In genomic region chr14:103721334-103722120, GRCh38 we compare ENCODE assay signal across 12 cellular contexts. TPM values are rescaled to one million over a fixed set of nuclear protein-coding genes. Genes with fewer than 3 reads are reported as not detected.
DNase-seq lines count a peak whose midpoint lies in the region; TF ChIP-seq lines count a peak whose summit lies in the region.
"Had no signal": no experiment of that assay in that cellular context is flagged by ENCODE, and none has a peak within 500 bp of the region (broad histone marks: within the 10 kb centered on the region; RNA-seq: fewer than 3 reads in every experiment).

No MANE protein-coding gene starts in this region.

- no peaks in the 10 kb centered on the region for H3K9me3 ChIP-seq in ascending aorta
- no peaks in the 10 kb centered on the region for H3K9me3 ChIP-seq in stomach smooth muscle (ENCODE audit: control insufficient read depth in 2 of 2, low read length in 2 of 2)
- H3K9me3 ChIP-seq: heart right ventricle had no signal

- H3K27ac ChIP-seq in ascending aorta (peak overlapping the region; percentile 73 to 86), layer of hippocampus (ENCODE audit: low read depth, low read length) (peak overlapping the region; percentile 32), stomach smooth muscle (ENCODE audit: low read length) (peak overlapping the region; percentile 18)

- TF ChIP-seq CTCF in ascending aorta (IDR thresholded peaks at IDR 0.05): no peak

- intact Hi-C loops in activated naive CD4-positive, alpha-beta T cell treated with anti-CD3 and anti-CD28 coated beads for 36 hours (cut with micrococcal nuclease): no loop called here
- intact Hi-C loops in ascending aorta (cut with DNase I): loop anchor here (5.0 kb wide), 1 partner anchor 126 kb away; the partner anchor contains the start of gene PPP1R13B

- H3K4me3 Mint-ChIP-seq in activated naive CD4-positive, alpha-beta T cell treated with anti-CD3 and anti-CD28 coated beads for 36 hours: no peak overlapping the region

- CTCF ChIA-PET in activated naive CD4-positive, alpha-beta T cell treated with anti-CD3 and anti-CD28 coated beads for 36 hours (lab: Charles Lee): no interaction called here

- no peaks in the 10 kb centered on the region for H3K36me3 Mint-ChIP-seq in activated naive CD4-positive, alpha-beta T cell treated with anti-CD3 and anti-CD28 coated beads for 36 hours (ENCODE audit: low read depth)

- H3K36me3 ChIP-seq in ascending aorta: peaks cover 6 to 8% of the 10 kb centered on the region in 2 donors
- peaks cover 0 to 4% of the 10 kb centered on the region in 2 donors for H3K36me3 ChIP-seq in stomach smooth muscle (ENCODE audit: control insufficient read depth in 2 of 2, insufficient read depth in 2 of 2, low read length in 2 of 2)

- H3K4me1 ChIP-seq in ascending aorta (peaks cover 39 to 56% of the 10 kb centered on the region in 2 donors), stomach smooth muscle (ENCODE audit: control insufficient read depth, insufficient read depth, low read length) (peaks cover 76% of the 10 kb centered on the region)

- no peaks in the 10 kb centered on the region for H3K27me3 ChIP-seq in ascending aorta
- no peaks in the 10 kb centered on the region for H3K27me3 ChIP-seq in layer of hippocampus (ENCODE audit: control insufficient read depth, insufficient read depth, low read length)
- no peaks in the 10 kb centered on the region for H3K27me3 ChIP-seq in stomach smooth muscle (ENCODE audit: control insufficient read depth in 1 of 2, insufficient read depth in 2 of 2, low read length in 2 of 2)
- H3K27me3 ChIP-seq: heart right ventricle had no signal

- peak; percentile 69 for DNase-seq in activated naive CD4-positive, alpha-beta T cell treated with Interleukin-2 at 50 U/mL for 16 hours
- no peak for DNase-seq in activated naive CD4-positive, alpha-beta T cell treated with anti-CD3 and anti-CD28 coated beads for 36 hours
- DNase-seq in ascending aorta (ENCODE audit: low spot score in 2 of 2) (peak in 1 of 2 donors; percentile 84), C1 segment of cervical spinal cord (lab: John Stamatoyannopoulos, UW) (no peak), NCI-H1105 (lab: John Stamatoyannopoulos, UW) (no peak), NCI-H526 treated with DMSO at 0.1 percent for 48 hours (lab: John Stamatoyannopoulos, UW) (no peak)
- DNase-seq: AML-193; central memory CD4-positive, alpha-beta T cell; heart right ventricle; NCI-H2171 treated with DMSO at 0.1 percent for 48 hours had no signal

- H3K9ac ChIP-seq in stomach smooth muscle (ENCODE audit: low read length in 2 of 2): peak overlapping the region in 1 of 2 donors; percentile 20

- no peak overlapping the region for H3K27ac Mint-ChIP-seq in activated naive CD4-positive, alpha-beta T cell treated with anti-CD3 and anti-CD28 coated beads for 36 hours

- no peaks in the 10 kb centered on the region for H3K27me3 Mint-ChIP-seq in activated naive CD4-positive, alpha-beta T cell treated with anti-CD3 and anti-CD28 coated beads for 36 hours (ENCODE audit: low read depth)

- no peak overlapping the region for H3K4me3 ChIP-seq in ascending aorta
- no peak overlapping the region for H3K4me3 ChIP-seq in stomach smooth muscle (ENCODE audit: low read length in 2 of 2)
- H3K4me3 ChIP-seq: heart right ventricle had no signal

- no peaks in the 10 kb centered on the region for H3K9me3 Mint-ChIP-seq in activated naive CD4-positive, alpha-beta T cell treated with anti-CD3 and anti-CD28 coated beads for 36 hours

- peaks cover 21% of the 10 kb centered on the region for H3K4me1 Mint-ChIP-seq in activated naive CD4-positive, alpha-beta T cell treated with anti-CD3 and anti-CD28 coated beads for 36 hours (ENCODE audit: low read depth)

RNA-seq across cellular contexts. Expression of gene ZFYVE21, which starts 5.9 kb away (rescaled TPM):
- total RNA-seq in activated naive CD4-positive, alpha-beta T cell treated with anti-CD3 and anti-CD28 coated beads for 36 hours: 10 to 100 TPM in 1 of 2 experiments, 1 to 10 TPM in 1; 9.1 to 10.4 TPM
- 219 TPM for total RNA-seq in ascending aorta

RNA-seq across cellular contexts. Expression of gene XRCC3, which starts 6.3 kb away (rescaled TPM):
- total RNA-seq in activated naive CD4-positive, alpha-beta T cell treated with anti-CD3 and anti-CD28 coated beads for 36 hours: 10 to 100 TPM; 49.0 to 50.4 TPM
- 9.0 TPM for total RNA-seq in ascending aorta

Comparison
In these comparisons a context has a peak if more than half of its experiments do, and no peak if none do; other contexts are left out.
1. H3K27ac ChIP-seq: peak in every context shown above with its lines; median percentile 80 in ascending aorta; 32 in layer of hippocampus; 18 in stomach smooth muscle.
2. RNA of gene ZFYVE21, which starts 5.9 kb away (total RNA-seq): 219 TPM in ascending aorta (single experiment); 9.1 to 10.4 TPM in activated naive CD4-positive, alpha-beta T cell treated with anti-CD3 and anti-CD28 coated beads for 36 hours; every median in the first group is over 10 times any median in the second.